8 cellular contexts compared by ENCODE assay signal in the genomic region with DNA sequence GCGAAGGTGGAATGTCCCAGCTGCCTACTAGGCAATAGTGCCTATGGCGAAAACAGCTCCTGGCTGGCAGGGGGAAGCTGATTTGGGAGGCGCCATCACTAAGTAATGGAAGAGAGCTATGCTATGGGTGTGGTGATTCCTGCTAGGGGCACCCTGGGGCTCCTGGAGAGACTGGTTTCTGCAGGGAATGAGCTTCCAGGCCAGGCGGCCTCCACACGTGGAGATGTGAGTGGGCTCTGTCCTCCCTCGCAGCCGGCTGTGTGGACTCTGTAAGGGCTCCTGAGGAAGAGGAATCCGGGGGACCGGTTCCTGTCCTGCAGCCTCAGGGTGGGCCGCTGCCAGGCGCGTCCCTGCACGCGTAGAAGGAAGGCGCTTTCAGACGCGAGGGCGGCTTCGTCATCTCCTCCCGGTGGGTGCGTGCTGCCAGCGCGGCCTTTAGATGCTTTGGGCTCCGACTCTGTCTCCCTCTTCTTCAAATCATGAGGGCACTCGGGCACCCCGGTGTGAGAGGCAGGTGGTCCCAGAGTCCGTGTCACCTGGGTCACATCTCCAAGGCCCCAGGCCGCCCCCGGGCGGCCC. TPM values are rescaled to one million over a fixed set of nuclear protein-coding genes. Genes with fewer than 3 reads are reported as not detected.
DNase-seq lines count a peak whose midpoint lies in the region; ATAC-seq and TF ChIP-seq lines count a peak whose summit lies in the region.

No MANE protein-coding gene starts in this region.

- intact Hi-C loops in OCI-LY7 (cut with micrococcal nuclease; ENCODE audit: unreplicated experiment) (loop anchor here (5.0 kb wide), 3 partner anchors 41 to 381 kb away; no protein-coding TSS in a partner anchor), breast epithelium (cut with DNase I; ENCODE audit: low total_unique reads) (no loop called here), lower lobe of right lung (cut with DNase I) (no loop called here)

- H2AFZ ChIP-seq in OCI-LY7 (ENCODE audit: low read length): peak overlapping the region; percentile 92

- TF ChIP-seq CTCF in GM13977 (IDR thresholded peaks at IDR 0.05; ENCODE audit: extremely low read depth, insufficient read depth, missing control alignments): no peak
- TF ChIP-seq CTCF in OCI-LY7 (conservative IDR thresholded peaks at IDR 0.05; ENCODE audit: low read length): no peak
- TF ChIP-seq CTCF in breast epithelium (IDR thresholded peaks at IDR 0.05): no peak
- no peak for TF ChIP-seq CTCF in lower lobe of right lung (IDR thresholded peaks at IDR 0.05)

- H3K9me2 ChIP-seq in OCI-LY7 (ENCODE audit: insufficient read depth, low read length): no peaks in the 10 kb centered on the region

- no peaks in the 10 kb centered on the region for H3K79me2 ChIP-seq in OCI-LY7 (ENCODE audit: insufficient read depth, low read depth, low read length)

- H3K36me3 ChIP-seq in OCI-LY7 (ENCODE audit: insufficient read depth, low read length) (no peaks in the 10 kb centered on the region), breast epithelium (no peaks in the 10 kb centered on the region), lower lobe of right lung (no peaks in the 10 kb centered on the region)

- no TSS peak for BruUV-seq in OCI-LY7 (replicated peaks; lab: Mats Ljungman, UMichigan)

- H3K4me3 ChIP-seq in OCI-LY7 (ENCODE audit: low read depth, low read length, poor library complexity, severe bottlenecking) (peak overlapping the region; percentile 70), breast epithelium (peak overlapping the region; percentile 48 to 69 (median 56)), lower lobe of right lung (peak overlapping the region; percentile 63)

- H3K27ac ChIP-seq in OCI-LY7 (ENCODE audit: low read depth, low read length, poor library complexity, severe bottlenecking) (no peak overlapping the region), breast epithelium (peak overlapping the region; percentile 54 to 57), lower lobe of right lung (no peak overlapping the region)

- CTCF ChIA-PET in OCI-LY7 (lab: Charles Lee; ENCODE audit: unreplicated experiment): interaction anchor here (0.6 to 1.3 kb wide), 2 partner anchors 12 to 383 kb away, joined by 4 to 5 read pairs; no protein-coding TSS in a partner anchor

- no peak for TF ChIP-seq POLR2A in breast epithelium (IDR thresholded peaks at IDR 0.05)

- H4K20me1 ChIP-seq in OCI-LY7 (ENCODE audit: insufficient read depth, low read length): no peaks in the 10 kb centered on the region

- POLR2A ChIA-PET in OCI-LY7 (lab: Charles Lee): interaction anchor here (0.8 to 1.5 kb wide), 2 partner anchors 11 to 336 kb away, joined by 3 to 6 read pairs; no protein-coding TSS in a partner anchor

- H3K4me2 ChIP-seq in OCI-LY7 (ENCODE audit: low read length): peak overlapping the region; percentile 84

- H3K27me3 ChIP-seq in breast epithelium (no peaks in the 10 kb centered on the region), lower lobe of right lung (ENCODE audit: low read depth) (no peaks in the 10 kb centered on the region)

- no peaks in the 10 kb centered on the region for H3K9me3 ChIP-seq in OCI-LY7 (ENCODE audit: low read length)
- H3K9me3 ChIP-seq in breast epithelium: no peaks in the 10 kb centered on the region
- H3K9me3 ChIP-seq in lower lobe of right lung: no peaks in the 10 kb centered on the region

- DNase-seq in GM13977 (ENCODE audit: low spot score) (peak; percentile 34), OCI-LY7 (ENCODE audit: low spot score) (no peak), breast epithelium (ENCODE audit: low spot score in 2 of 2) (peak in 1 of 2 donors; percentile 50), lower lobe of right lung (no peak), SW 1271 (lab: John Stamatoyannopoulos, UW) (no peak), inferior parietal cortex (ENCODE audit: extremely low spot score) (no peak), Kasumi-1 (lab: John Stamatoyannopoulos, UW) (no peak)
- peak; percentile 48 for DNase-seq in stimulated activated naive CD8-positive, alpha-beta T cell treated with anti-CD3 and anti-CD28 coated beads, Interleukin-15, Interleukin-2, amounts not matched to agents 100 U/mL and 50 U/mL, for 24 hours

- in situ Hi-C loops in GM13977 (cut with MboI; ENCODE audit: low pct_unique_long_range_greater_than_20kb, low sequenced_read_pairs, unreplicated experiment): loop anchor here (25.0 kb wide), 2 partner anchors 101 to 301 kb away; no protein-coding TSS in a partner anchor

- H3K4me1 ChIP-seq in OCI-LY7 (ENCODE audit: insufficient read depth, low read length, poor library complexity, severe bottlenecking): peaks cover 13% of the 10 kb centered on the region
- no peaks in the 10 kb centered on the region for H3K4me1 ChIP-seq in breast epithelium
- peaks cover 16% of the 10 kb centered on the region for H3K4me1 ChIP-seq in lower lobe of right lung

- peak; percentile 12 to 35 for ATAC-seq in lower lobe of right lung
- ATAC-seq in stimulated activated naive CD8-positive, alpha-beta T cell treated with anti-CD3 and anti-CD28 coated beads, Interleukin-15, Interleukin-2, amounts not matched to agents 100 U/mL and 50 U/mL, for 24 hours: peak; percentile 26

RNA-seq across cellular contexts. Expression of a gene that starts 55.5 kb away (rescaled TPM):
- total RNA-seq in OCI-LY7 (2014; rRNA removed; shearing (Covaris generic)): 4.1 and 5.4 TPM in 2 replicates
- 7.1 and 7.3 TPM in 2 replicates for total RNA-seq in OCI-LY7 (2022)
- not detected for total RNA-seq in breast epithelium
- total RNA-seq in lower lobe of right lung: 0.27 TPM

RNA-seq across cellular contexts. Expression of a gene that starts 56.9 kb away (rescaled TPM):
- 35.0 and 59.0 TPM in 2 replicates for total RNA-seq in OCI-LY7 (2014; rRNA removed; shearing (Covaris generic))
- total RNA-seq in OCI-LY7 (2022) (51.9 and 55.8 TPM in 2 replicates), breast epithelium (10 to 100 TPM; 25.2 to 26.5 (median 26.2) TPM), lower lobe of right lung (54.2 TPM)

Comparison
In these comparisons a context has a peak if more than half of its experiments do, and no peak if none do; other contexts are left out.
1. DNase-seq: peak in GM13977 (single experiment) and stimulated activated naive CD8-positive, alpha-beta T cell treated with anti-CD3 and anti-CD28 coated beads, Interleukin-15, Interleukin-2, amounts not matched to agents 100 U/mL and 50 U/mL, for 24 hours (single experiment); none in OCI-LY7 (single experiment), lower lobe of right lung (single experiment), SW 1271 (0 of 2), inferior parietal cortex (single experiment) and Kasumi-1 (0 of 2).
2. H3K27ac ChIP-seq: peak in breast epithelium (2 of 2); none in OCI-LY7 (single experiment) and lower lobe of right lung (single experiment).
3. Peak in every context shown above with its lines, with median percentiles within 50 percentile points of each other: H3K4me3 ChIP-seq.